ENCODE assay signal across 21 cellular contexts in genomic region chr1:245556057-245556456, GRCh38.
DNase-seq lines count a peak whose midpoint lies in the region; ATAC-seq and TF ChIP-seq lines count a peak whose summit lies in the region.
"Had no signal": no experiment of that assay in that cellular context is flagged by ENCODE, and none has a peak within 500 bp of the region (broad histone marks: within the 10 kb centered on the region; RNA-seq: fewer than 3 reads in every experiment).

No MANE protein-coding gene starts in this region.

- no peak for TF ChIP-seq CTCF in chondrocyte (IDR thresholded peaks at IDR 0.05)
- TF ChIP-seq CTCF in progenitor cell of endocrine pancreas (IDR thresholded peaks at IDR 0.05; ENCODE audit: unreplicated experiment): no peak

- peak overlapping the region; percentile 64 for H3K27ac Mint-ChIP-seq in activated naive CD4-positive, alpha-beta T cell treated with anti-CD3 and anti-CD28 coated beads, Interleukin-2, amount 10 ng/mL, durations not matched to agents 7 days and 5 days
- H3K27ac Mint-ChIP-seq in chondrocyte (ENCODE audit: unreplicated experiment) (no peak overlapping the region), progenitor cell of endocrine pancreas (peak overlapping the region; percentile 62)
- H3K27ac Mint-ChIP-seq: B cell; CD4-positive, alpha-beta memory T cell; CD4-positive, CD25-positive, alpha-beta regulatory T cell had no signal

- ATAC-seq in HG03280 (IDR thresholded peaks at IDR 0.05; ENCODE audit: unreplicated experiment): no peak
- ATAC-seq: A549, GM12878 had no signal

- H3K4me1 Mint-ChIP-seq in activated naive CD4-positive, alpha-beta T cell treated with anti-CD3 and anti-CD28 coated beads, Interleukin-2, amount 10 ng/mL, durations not matched to agents 7 days and 5 days: no peaks in the 10 kb centered on the region
- H3K4me1 Mint-ChIP-seq in chondrocyte (ENCODE audit: low read depth): no peaks in the 10 kb centered on the region
- peaks cover 10% of the 10 kb centered on the region for H3K4me1 Mint-ChIP-seq in progenitor cell of endocrine pancreas (ENCODE audit: low read depth)
- H3K4me1 Mint-ChIP-seq: B cell; CD4-positive, alpha-beta memory T cell; CD4-positive, CD25-positive, alpha-beta regulatory T cell; CD8-positive, alpha-beta memory T cell had no signal

- no peaks in the 10 kb centered on the region for H3K36me3 Mint-ChIP-seq in activated naive CD4-positive, alpha-beta T cell treated with anti-CD3 and anti-CD28 coated beads, Interleukin-2, amount 10 ng/mL, durations not matched to agents 7 days and 5 days
- peaks cover 3% of the 10 kb centered on the region for H3K36me3 Mint-ChIP-seq in chondrocyte (ENCODE audit: low read depth)
- H3K36me3 Mint-ChIP-seq in progenitor cell of endocrine pancreas (ENCODE audit: insufficient read depth): no peaks in the 10 kb centered on the region
- H3K36me3 Mint-ChIP-seq: CD4-positive, alpha-beta memory T cell; CD4-positive, CD25-positive, alpha-beta regulatory T cell; CD8-positive, alpha-beta memory T cell had no signal

- DNase-seq in activated naive CD4-positive, alpha-beta T cell treated with anti-CD3 and anti-CD28 coated beads, Interleukin-2, amount 10 ng/mL, durations not matched to agents 7 days and 5 days: no peak
- DNase-seq in activated naive CD4-positive, alpha-beta T cell treated with Interleukin-2 at 50 U/mL for 16 hours: no peak
- DNase-seq in chondrocyte (ENCODE audit: low spot score): peak; percentile 38
- no peak for DNase-seq in progenitor cell of endocrine pancreas (ENCODE audit: low spot score, unreplicated experiment)
- DNase-seq in CD1c-positive myeloid dendritic cell (ENCODE audit: extremely low spot score): no peak
- DNase-seq: AML-193; CD4-positive, alpha-beta memory T cell; CD4-positive, CD25-positive, alpha-beta regulatory T cell; CD8-positive, alpha-beta memory T cell; COR-L47; DMS 273 treated with DMSO at 0.1 percent for 48 hours; DMS153; DMS53; DMS79; DND-41; EL; GDM1 had no signal

- H3K9me3 Mint-ChIP-seq in activated naive CD4-positive, alpha-beta T cell treated with anti-CD3 and anti-CD28 coated beads, Interleukin-2, amount 10 ng/mL, durations not matched to agents 7 days and 5 days: peaks cover 4% of the 10 kb centered on the region
- H3K9me3 Mint-ChIP-seq in chondrocyte (ENCODE audit: low read depth) (no peaks in the 10 kb centered on the region), progenitor cell of endocrine pancreas (ENCODE audit: low read depth) (no peaks in the 10 kb centered on the region)

- peaks cover 4% of the 10 kb centered on the region for H3K27me3 Mint-ChIP-seq in activated naive CD4-positive, alpha-beta T cell treated with anti-CD3 and anti-CD28 coated beads, Interleukin-2, amount 10 ng/mL, durations not matched to agents 7 days and 5 days
- no peaks in the 10 kb centered on the region for H3K27me3 Mint-ChIP-seq in chondrocyte (ENCODE audit: low read depth)
- no peaks in the 10 kb centered on the region for H3K27me3 Mint-ChIP-seq in progenitor cell of endocrine pancreas
- H3K27me3 Mint-ChIP-seq: CD4-positive, alpha-beta memory T cell had no signal

- no peak overlapping the region for H3K4me3 Mint-ChIP-seq in activated naive CD4-positive, alpha-beta T cell treated with anti-CD3 and anti-CD28 coated beads, Interleukin-2, amount 10 ng/mL, durations not matched to agents 7 days and 5 days
- H3K4me3 Mint-ChIP-seq in chondrocyte (ENCODE audit: unreplicated experiment) (no peak overlapping the region), progenitor cell of endocrine pancreas (ENCODE audit: low read depth) (no peak overlapping the region)
- H3K4me3 Mint-ChIP-seq: B cell; CD4-positive, alpha-beta memory T cell; CD4-positive, CD25-positive, alpha-beta regulatory T cell; CD8-positive, alpha-beta memory T cell had no signal

- CTCF ChIA-PET in activated naive CD4-positive, alpha-beta T cell treated with anti-CD3 and anti-CD28 coated beads, Interleukin-2, amount 10 ng/mL, durations not matched to agents 7 days and 5 days (lab: Charles Lee): no interaction called here
